Comparison of ENCODE assay signal across 19 cellular contexts in the genomic region with DNA sequence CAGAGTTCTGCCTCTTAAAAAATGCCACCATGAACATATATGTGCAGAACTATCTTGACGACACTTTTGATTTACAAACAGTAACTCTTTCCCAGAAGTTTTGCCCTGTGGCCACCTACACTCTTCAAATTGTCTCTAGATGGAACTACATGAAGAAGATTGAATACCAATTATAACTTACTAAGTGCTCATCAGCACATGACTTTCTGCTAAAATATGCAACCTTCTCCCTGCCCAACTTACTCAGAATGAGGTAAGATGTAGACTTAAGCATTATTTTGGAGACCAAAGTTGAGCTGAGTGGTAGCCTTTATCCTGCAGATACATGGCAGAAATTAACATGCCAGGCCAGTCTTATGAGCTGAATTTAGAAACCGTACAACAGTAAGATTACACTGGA.
A peak's percentile ranks its signal among the peaks of the same experiment; 100 is the strongest.
DNase-seq lines count a peak whose midpoint lies in the region; FAIRE-seq and TF ChIP-seq lines count a peak whose summit lies in the region.
"Had no signal": no experiment of that assay in that cellular context is flagged by ENCODE, and none has a peak within 500 bp of the region (broad histone marks: within the 10 kb centered on the region; RNA-seq: fewer than 3 reads in every experiment).

No MANE protein-coding gene starts in this region.

- no peaks in the 10 kb centered on the region for H3K27me3 ChIP-seq in skeletal muscle satellite cell (ENCODE audit: control insufficient read depth, insufficient read depth, low read length)
- H3K27me3 ChIP-seq: dorsolateral prefrontal cortex, esophagus squamous epithelium had no signal

- peak; percentile 70 for FAIRE-seq in GM12892 (lab: Jason Lieb, UNC)

- H3K9ac ChIP-seq in skeletal muscle satellite cell (ENCODE audit: low read depth, low read length), result peak overlapping the region; percentile 61

- intact Hi-C loops in activated naive CD4-positive, alpha-beta T cell treated with anti-CD3 and anti-CD28 coated beads for 36 hours (cut with micrococcal nuclease), result no loop called here

- TF ChIP-seq CTCF in RWPE1 (conservative IDR thresholded peaks at IDR 0.05; ENCODE audit: low read depth), result no peak

- no peaks in the 10 kb centered on the region for H3K27me3 Mint-ChIP-seq in activated naive CD4-positive, alpha-beta T cell treated with anti-CD3 and anti-CD28 coated beads for 36 hours (ENCODE audit: low read depth)
- H3K27me3 Mint-ChIP-seq: progenitor cell of endocrine pancreas had no signal

- H3K27ac Mint-ChIP-seq in activated naive CD4-positive, alpha-beta T cell treated with anti-CD3 and anti-CD28 coated beads for 36 hours, result no peak overlapping the region
- H3K27ac Mint-ChIP-seq: CD14-positive monocyte, progenitor cell of endocrine pancreas had no signal

- no peak overlapping the region for H3K4me3 ChIP-seq in skeletal muscle satellite cell (ENCODE audit: low read length)
- H3K4me3 ChIP-seq: dorsolateral prefrontal cortex, esophagus squamous epithelium had no signal

- H3K36me3 ChIP-seq in skeletal muscle satellite cell (ENCODE audit: insufficient read depth, low read length), result no peaks in the 10 kb centered on the region

- peaks cover 4% of the 10 kb centered on the region for H3K9me3 Mint-ChIP-seq in activated naive CD4-positive, alpha-beta T cell treated with anti-CD3 and anti-CD28 coated beads for 36 hours

- H3K4me3 Mint-ChIP-seq in activated naive CD4-positive, alpha-beta T cell treated with anti-CD3 and anti-CD28 coated beads for 36 hours, result no peak overlapping the region
- H3K4me3 Mint-ChIP-seq: CD14-positive monocyte had no signal

- H3K27ac ChIP-seq in RWPE1, result no peak overlapping the region
- H3K27ac ChIP-seq: dorsolateral prefrontal cortex, esophagus squamous epithelium, HL-60 had no signal

- H3K36me3 Mint-ChIP-seq in activated naive CD4-positive, alpha-beta T cell treated with anti-CD3 and anti-CD28 coated beads for 36 hours (ENCODE audit: low read depth), result no peaks in the 10 kb centered on the region
- H3K36me3 Mint-ChIP-seq: CD14-positive monocyte had no signal

- CTCF ChIA-PET in RWPE1 (lab: Yijun Ruan, JAX), result no interaction called here
- CTCF ChIA-PET in activated naive CD4-positive, alpha-beta T cell treated with anti-CD3 and anti-CD28 coated beads for 36 hours (lab: Charles Lee), result no interaction called here

- H3K4me1 Mint-ChIP-seq in activated naive CD4-positive, alpha-beta T cell treated with anti-CD3 and anti-CD28 coated beads for 36 hours (ENCODE audit: low read depth), result no peaks in the 10 kb centered on the region

- TF ChIP-seq POLR2A in GM12892 (IDR thresholded peaks at IDR 0.05; ENCODE audit: low read depth, low read length), result no peak

- peaks cover 43% of the 10 kb centered on the region for H3K4me1 ChIP-seq in skeletal muscle satellite cell (ENCODE audit: control insufficient read depth, insufficient read depth, low read length)

- POLR2A ChIA-PET in RWPE1 (lab: Yijun Ruan, JAX; ENCODE audit: low non-redundant PET), result no interaction called here

- no peaks in the 10 kb centered on the region for H3K9me3 ChIP-seq in skeletal muscle satellite cell (replicated peaks; ENCODE audit: low read length)
- H3K9me3 ChIP-seq: esophagus squamous epithelium had no signal

- DNase-seq in GM12892 (ENCODE audit: insufficient read length) (no peak), RWPE1 (ENCODE audit: low spot score) (peak; percentile 29), fibroblast of gingiva (ENCODE audit: low read depth) (peak; percentile 59), NOMO-1 treated with dmso at 0.1 percent for 144 hours (lab: John Stamatoyannopoulos, UW; ENCODE audit: unreplicated experiment) (no peak), NCI-H146 treated with DMSO at 0.1 percent for 48 hours (lab: John Stamatoyannopoulos, UW; ENCODE audit: unreplicated experiment) (no peak)
- DNase-seq in activated naive CD4-positive, alpha-beta T cell treated with anti-CD3 and anti-CD28 coated beads for 36 hours, result no peak
- DNase-seq: activated CD8-positive, alpha-beta memory T cell treated with anti-CD3 and anti-CD28 coated beads for 24 hours; aorta; DMS53; dorsolateral prefrontal cortex; esophagus squamous epithelium; left ventricle myocardium superior; NCI-H1694; NCI-H510A; stimulated activated CD4-positive, alpha-beta T cell treated with anti-CD3 and anti-CD28 coated beads, Interleukin-15, amount 100 ng/mL, for 24 hours had no signal

- H3K4me2 ChIP-seq in skeletal muscle satellite cell (ENCODE audit: low read length), result peak overlapping the region; percentile 54

Comparison
In these comparisons a context has a peak if more than half of its experiments do, and no peak if none do; other contexts are left out.
1. DNase-seq: peak in RWPE1 (single experiment) and fibroblast of gingiva (single experiment); none in GM12892 (single experiment), NOMO-1 treated with dmso at 0.1 percent for 144 hours (single experiment), NCI-H146 treated with DMSO at 0.1 percent for 48 hours (single experiment) and activated naive CD4-positive, alpha-beta T cell treated with anti-CD3 and anti-CD28 coated beads for 36 hours (single experiment).